Comparison of ENCODE assay signal across 21 cellular contexts in the genomic region with DNA sequence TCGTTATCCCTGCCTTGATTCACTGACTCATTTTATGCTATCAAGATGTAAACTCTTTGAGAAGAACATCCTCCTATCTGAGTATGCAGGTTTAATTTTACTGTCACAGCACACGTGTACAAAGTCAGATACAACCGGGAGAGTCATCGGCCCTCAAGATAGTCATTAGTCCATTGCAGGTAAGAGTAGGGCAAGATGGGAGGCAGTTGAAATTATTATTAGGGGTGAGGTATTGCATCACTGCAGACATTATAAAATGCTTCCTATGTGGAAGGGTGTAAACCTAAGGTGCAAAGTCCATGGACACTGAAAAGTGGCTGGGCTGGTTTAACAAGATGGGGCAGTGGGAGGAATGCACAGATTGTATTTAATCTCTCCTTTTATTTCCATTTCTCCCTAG.
DNase-seq lines count a peak whose midpoint lies in the region; ATAC-seq, FAIRE-seq and TF ChIP-seq lines count a peak whose summit lies in the region.
"Had no signal": no experiment of that assay in that cellular context is flagged by ENCODE, and none has a peak within 500 bp of the region (broad histone marks: within the 10 kb centered on the region; RNA-seq: fewer than 3 reads in every experiment).

No MANE protein-coding gene starts in this region.

- H3K4me1 Mint-ChIP-seq in MCF 10A (ENCODE audit: insufficient read depth, unreplicated experiment), result peaks cover 36% of the 10 kb centered on the region

- POLR2A ChIA-PET in MCF 10A (lab: Yijun Ruan, JAX), result interaction anchor here (0.7 to 1.4 kb wide), 4 partner anchors 12 to 141 kb away, joined by 3 to 10 read pairs (median 4); no protein-coding TSS in a partner anchor

- H3K36me3 Mint-ChIP-seq in MCF 10A (ENCODE audit: insufficient read depth, unreplicated experiment), result no peaks in the 10 kb centered on the region
- H3K36me3 Mint-ChIP-seq: CD8-positive, alpha-beta memory T cell had no signal

- TF ChIP-seq CTCF in MCF 10A (IDR thresholded peaks at IDR 0.05; ENCODE audit: unreplicated experiment) (no peak), omental fat pad (IDR thresholded peaks at IDR 0.05) (no peak)

- intact Hi-C loops in MCF 10A (cut with micrococcal nuclease) (loop anchor here (10.0 kb wide), 1 partner anchor 106 kb away; no protein-coding TSS in a partner anchor), left colon (cut with DNase I, micrococcal nuclease) (no loop called here)

- FAIRE-seq in small intestine (lab: Jason Lieb, UNC), result no peak
- FAIRE-seq: frontal cortex, HTR-8/SVneo, urothelium cell line had no signal

- WGBS in small intestine, 3 donors, result 18 to 62% (median 31%) methylated on average over 4 of the region's 4 CpGs

- H3K4me3 Mint-ChIP-seq in MCF 10A (ENCODE audit: unreplicated experiment), result no peak overlapping the region
- H3K4me3 Mint-ChIP-seq: activated naive CD4-positive, alpha-beta T cell treated with anti-CD3 and anti-CD28 coated beads for 36 hours; activated T-cell treated with anti-CD3 and anti-CD28 coated beads, Interleukin-2, amount 50 U/mL, for 24 hours; CD8-positive, alpha-beta memory T cell; stimulated activated naive CD8-positive, alpha-beta T cell treated with anti-CD3 and anti-CD28 coated beads, Interleukin-15, amount 100 ng/mL, for 72 hours had no signal

- H3K4me3 ChIP-seq in small intestine (ENCODE audit: low read depth in 1 of 2, low read length in 2 of 2), result no peak overlapping the region

- no TSS peak for BruUV-seq in MCF 10A (replicated peaks; lab: Mats Ljungman, UMichigan)

- DNase-seq in HT-29 (ENCODE audit: low spot score), result peak; percentile 96
- DNase-seq in MCF 10A (ENCODE audit: unreplicated experiment), result no peak
- DNase-seq in left colon, result peak; percentile 72
- DNase-seq in small intestine, result peak; percentile 97
- DNase-seq in omental fat pad (ENCODE audit: low spot score), result no peak
- no peak for DNase-seq in NCI-H1092 (lab: John Stamatoyannopoulos, UW)
- DNase-seq: activated CD4-positive, alpha-beta T cell treated with anti-CD3 and anti-CD28 coated beads, Interleukin-2, amount 50 U/mL, for 48 hours; activated naive CD4-positive, alpha-beta T cell treated with anti-CD3 and anti-CD28 coated beads for 36 hours; activated T-cell treated with anti-CD3 and anti-CD28 coated beads, Interleukin-2, amount 50 U/mL, for 24 hours; aorta; CD8-positive, alpha-beta memory T cell; left cardiac atrium; NCI-H146; stimulated activated CD4-positive, alpha-beta T cell treated with anti-CD3 and anti-CD28 coated beads, Interleukin-1b, Interleukin-23, amount 100 ng/mL, for 48 hours; stimulated activated naive CD8-positive, alpha-beta T cell treated with anti-CD3 and anti-CD28 coated beads, Interleukin-15, amount 100 ng/mL, for 72 hours had no signal

- no peaks in the 10 kb centered on the region for H3K27me3 ChIP-seq in small intestine (ENCODE audit: control insufficient read depth in 2 of 2, insufficient read depth in 2 of 2, low read length in 2 of 2)

- H3K4me1 ChIP-seq in small intestine (ENCODE audit: control insufficient read depth in 2 of 2, insufficient read depth in 1 of 2, low read depth in 1 of 2, low read length in 1 of 2), result peaks cover 0 to 2% of the 10 kb centered on the region in 2 donors

- H3K36me3 ChIP-seq in small intestine (ENCODE audit: control insufficient read depth in 2 of 2, insufficient read depth in 2 of 2, low read length in 2 of 2), result no peaks in the 10 kb centered on the region

- CTCF ChIA-PET in MCF 10A (lab: Yijun Ruan, JAX), result interaction anchor here (0.6 to 0.7 kb wide), 2 partner anchors 453 to 965 kb away, joined by 3 to 6 read pairs; no protein-coding TSS in a partner anchor

- H3K27me3 Mint-ChIP-seq in MCF 10A (ENCODE audit: insufficient read depth, unreplicated experiment), result no peaks in the 10 kb centered on the region
- H3K27me3 Mint-ChIP-seq: activated T-cell treated with anti-CD3 and anti-CD28 coated beads, Interleukin-2, amount 50 U/mL, for 24 hours; CD8-positive, alpha-beta memory T cell had no signal

- peak overlapping the region in 1 of 2 donors; percentile 81 for H3K27ac ChIP-seq in small intestine (ENCODE audit: low read depth in 1 of 2, low read length in 1 of 2)

- no peaks in the 10 kb centered on the region for H3K9me3 Mint-ChIP-seq in MCF 10A (ENCODE audit: unreplicated experiment)
- H3K9me3 Mint-ChIP-seq: activated naive CD4-positive, alpha-beta T cell treated with anti-CD3 and anti-CD28 coated beads for 36 hours; activated T-cell treated with anti-CD3 and anti-CD28 coated beads, Interleukin-2, amount 50 U/mL, for 24 hours; CD8-positive, alpha-beta memory T cell; stimulated activated naive CD8-positive, alpha-beta T cell treated with anti-CD3 and anti-CD28 coated beads, Interleukin-15, amount 100 ng/mL, for 72 hours had no signal

- ATAC-seq in left colon (peak; percentile 86), omental fat pad (ENCODE audit: low FRiP score) (no peak), HG03432 (IDR thresholded peaks at IDR 0.05; ENCODE audit: unreplicated experiment) (no peak), HG03460 (IDR thresholded peaks at IDR 0.05; ENCODE audit: unreplicated experiment) (no peak)
- ATAC-seq: left cardiac atrium; sciatic nerve; stimulated activated naive CD8-positive, alpha-beta T cell treated with anti-CD3 and anti-CD28 coated beads, Interleukin-15, amount 100 ng/mL, for 72 hours had no signal

- H3K9me3 ChIP-seq in small intestine (ENCODE audit: control insufficient read depth, low read depth), result no peaks in the 10 kb centered on the region

- peak overlapping the region; percentile 58 for H3K27ac Mint-ChIP-seq in MCF 10A (ENCODE audit: low read depth, unreplicated experiment)
- H3K27ac Mint-ChIP-seq: activated naive CD4-positive, alpha-beta T cell treated with anti-CD3 and anti-CD28 coated beads for 36 hours; activated T-cell treated with anti-CD3 and anti-CD28 coated beads, Interleukin-2, amount 50 U/mL, for 24 hours; CD8-positive, alpha-beta memory T cell; stimulated activated naive CD8-positive, alpha-beta T cell treated with anti-CD3 and anti-CD28 coated beads, Interleukin-15, amount 100 ng/mL, for 72 hours had no signal

Comparison
In these comparisons a context has a peak if more than half of its experiments do, and no peak if none do; other contexts are left out.
1. DNase-seq: peak in HT-29 (single experiment), left colon (2 of 2) and small intestine (single experiment); none in MCF 10A (single experiment), omental fat pad (single experiment) and NCI-H1092 (single experiment).